17 cellular contexts compared by ENCODE assay signal in the genomic region with DNA sequence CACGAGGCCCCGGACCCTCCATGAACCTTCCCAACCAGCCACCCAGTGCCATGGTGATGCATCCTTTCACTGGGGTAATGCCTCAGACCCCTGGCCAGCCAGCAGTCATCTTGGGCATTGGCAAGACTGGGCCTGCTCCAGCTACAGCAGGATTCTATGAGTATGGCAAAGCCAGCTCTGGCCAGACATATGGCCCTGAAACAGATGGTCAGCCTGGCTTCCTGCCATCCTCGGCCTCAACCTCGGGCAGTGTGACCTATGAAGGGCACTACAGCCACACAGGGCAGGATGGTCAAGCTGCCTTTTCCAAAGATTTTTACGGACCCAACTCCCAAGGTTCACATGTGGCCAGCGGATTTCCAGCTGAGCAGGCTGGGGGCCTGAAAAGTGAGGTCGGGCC.
"Had no signal": no experiment of that assay in that cellular context is flagged by ENCODE, and none has a peak within 500 bp of the region (broad histone marks: within the 10 kb centered on the region; RNA-seq: fewer than 3 reads in every experiment).

No MANE protein-coding gene starts in this region.

- H3K36me3 Mint-ChIP-seq: activated naive CD4-positive, alpha-beta T cell treated with anti-CD3 and anti-CD28 coated beads, Interleukin-2, amount 50 U/mL, for 72 hours had no signal

- H3K27ac Mint-ChIP-seq: activated B cell treated with CpG ODN at 0.5 μM for 24 hours; activated CD4-positive, alpha-beta T cell treated with anti-CD3 and anti-CD28 coated beads, Interleukin-2, amount 10 ng/mL, durations not matched to agents 7 days and 5 days; activated CD8-positive, alpha-beta memory T cell treated with anti-CD3 and anti-CD28 coated beads, Interleukin-2, amount 10 ng/mL, durations not matched to agents 7 days and 5 days; activated naive CD4-positive, alpha-beta T cell treated with anti-CD3 and anti-CD28 coated beads, Interleukin-2, amount 50 U/mL, for 72 hours; activated T-cell treated with anti-CD3 and anti-CD28 coated beads, Interleukin-2, amount 50 U/mL, for 24 hours had no signal

- H3K4me3 ChIP-seq: pancreas, thyroid gland, vagina had no signal

- H3K4me1 ChIP-seq: vagina had no signal

- H3K27ac ChIP-seq: brain microvascular endothelial cell, pancreas, thyroid gland, vagina had no signal

- H3K36me3 ChIP-seq: brain microvascular endothelial cell, pancreas, thyroid gland, vagina had no signal

- H3K4me1 Mint-ChIP-seq: activated B cell treated with CpG ODN at 0.5 μM for 24 hours had no signal

- H3K4me3 Mint-ChIP-seq: activated B cell treated with CpG ODN at 0.5 μM for 24 hours; activated CD4-positive, alpha-beta T cell treated with anti-CD3 and anti-CD28 coated beads, Interleukin-2, amount 10 ng/mL, durations not matched to agents 7 days and 5 days; activated CD8-positive, alpha-beta memory T cell treated with anti-CD3 and anti-CD28 coated beads, Interleukin-2, amount 10 ng/mL, durations not matched to agents 7 days and 5 days; activated T-cell treated with anti-CD3 and anti-CD28 coated beads, Interleukin-2, amount 50 U/mL, for 24 hours; neural crest cell had no signal

- DNase-seq: activated B cell treated with CpG ODN at 0.5 μM for 24 hours; activated CD4-positive, alpha-beta T cell treated with anti-CD3 and anti-CD28 coated beads, Interleukin-2, amount 10 ng/mL, durations not matched to agents 7 days and 5 days; activated CD8-positive, alpha-beta memory T cell treated with anti-CD3 and anti-CD28 coated beads, Interleukin-2, amount 10 ng/mL, durations not matched to agents 7 days and 5 days; activated effector memory CD4-positive, alpha-beta T cell treated with anti-CD3 and anti-CD28 coated beads, Interleukin-2, amount 50 U/mL, for 16 hours; activated T-cell treated with anti-CD3 and anti-CD28 coated beads, Interleukin-2, amount 50 U/mL, for 24 hours; amniotic stem cell; brain microvascular endothelial cell; foreskin melanocyte; islet precursor cell; mesenchymal stem cell; small intestine had no signal

- H3K27me3 ChIP-seq: brain microvascular endothelial cell, pancreas, thyroid gland, vagina had no signal

- H3K27me3 Mint-ChIP-seq: activated CD4-positive, alpha-beta T cell treated with anti-CD3 and anti-CD28 coated beads, Interleukin-2, amount 10 ng/mL, durations not matched to agents 7 days and 5 days; activated CD8-positive, alpha-beta memory T cell treated with anti-CD3 and anti-CD28 coated beads, Interleukin-2, amount 10 ng/mL, durations not matched to agents 7 days and 5 days; activated T-cell treated with anti-CD3 and anti-CD28 coated beads, Interleukin-2, amount 50 U/mL, for 24 hours had no signal

- ATAC-seq: activated CD8-positive, alpha-beta memory T cell treated with anti-CD3 and anti-CD28 coated beads, Interleukin-2, amount 10 ng/mL, durations not matched to agents 7 days and 5 days; activated naive CD4-positive, alpha-beta T cell treated with anti-CD3 and anti-CD28 coated beads, Interleukin-2, amount 50 U/mL, for 72 hours; left lobe of liver; pancreas had no signal

- H3K9me3 Mint-ChIP-seq: activated B cell treated with CpG ODN at 0.5 μM for 24 hours, neural crest cell had no signal

- H3K9me3 ChIP-seq: pancreas, thyroid gland, vagina had no signal
